Comparison of ENCODE assay signal across 1 cellular context in genomic region chr5:39195198-39195826, GRCh38.
TF ChIP-seq lines count a peak whose summit lies in the region.

No MANE protein-coding gene starts in this region.

TF ChIP-seq in GM23338, 12 proteins besides CTCF, POLR2A, EP300 and RAD21:
- TF ChIP-seq CREB1 (CRISPR knock-in tag; IDR thresholded peaks at IDR 0.05; ENCODE audit: low read depth) (no peak), ZNF462 (CRISPR knock-in tag; IDR thresholded peaks at IDR 0.05) (no peak), ZNF331 (CRISPR knock-in tag; IDR thresholded peaks at IDR 0.05; ENCODE audit: low read depth) (no peak), JUNB (IDR thresholded peaks at IDR 0.05; ENCODE audit: unreplicated experiment) (no peak), EZH2phosphoT487 (IDR thresholded peaks at IDR 0.05; ENCODE audit: unreplicated experiment) (no peak), NANOG (IDR thresholded peaks at IDR 0.05; ENCODE audit: borderline replicate concordance) (no peak), ETS1 (IDR thresholded peaks at IDR 0.05) (no peak), ZNF114 (CRISPR knock-in tag; IDR thresholded peaks at IDR 0.05) (no peak), POLR2AphosphoS5 (IDR thresholded peaks at IDR 0.05; ENCODE audit: low read depth) (no peak), STAT1 (IDR thresholded peaks at IDR 0.05; ENCODE audit: unreplicated experiment) (no peak), EZH2 (IDR thresholded peaks at IDR 0.05; ENCODE audit: low read depth, unreplicated experiment) (no peak)
- TF ChIP-seq, protein P1, sequence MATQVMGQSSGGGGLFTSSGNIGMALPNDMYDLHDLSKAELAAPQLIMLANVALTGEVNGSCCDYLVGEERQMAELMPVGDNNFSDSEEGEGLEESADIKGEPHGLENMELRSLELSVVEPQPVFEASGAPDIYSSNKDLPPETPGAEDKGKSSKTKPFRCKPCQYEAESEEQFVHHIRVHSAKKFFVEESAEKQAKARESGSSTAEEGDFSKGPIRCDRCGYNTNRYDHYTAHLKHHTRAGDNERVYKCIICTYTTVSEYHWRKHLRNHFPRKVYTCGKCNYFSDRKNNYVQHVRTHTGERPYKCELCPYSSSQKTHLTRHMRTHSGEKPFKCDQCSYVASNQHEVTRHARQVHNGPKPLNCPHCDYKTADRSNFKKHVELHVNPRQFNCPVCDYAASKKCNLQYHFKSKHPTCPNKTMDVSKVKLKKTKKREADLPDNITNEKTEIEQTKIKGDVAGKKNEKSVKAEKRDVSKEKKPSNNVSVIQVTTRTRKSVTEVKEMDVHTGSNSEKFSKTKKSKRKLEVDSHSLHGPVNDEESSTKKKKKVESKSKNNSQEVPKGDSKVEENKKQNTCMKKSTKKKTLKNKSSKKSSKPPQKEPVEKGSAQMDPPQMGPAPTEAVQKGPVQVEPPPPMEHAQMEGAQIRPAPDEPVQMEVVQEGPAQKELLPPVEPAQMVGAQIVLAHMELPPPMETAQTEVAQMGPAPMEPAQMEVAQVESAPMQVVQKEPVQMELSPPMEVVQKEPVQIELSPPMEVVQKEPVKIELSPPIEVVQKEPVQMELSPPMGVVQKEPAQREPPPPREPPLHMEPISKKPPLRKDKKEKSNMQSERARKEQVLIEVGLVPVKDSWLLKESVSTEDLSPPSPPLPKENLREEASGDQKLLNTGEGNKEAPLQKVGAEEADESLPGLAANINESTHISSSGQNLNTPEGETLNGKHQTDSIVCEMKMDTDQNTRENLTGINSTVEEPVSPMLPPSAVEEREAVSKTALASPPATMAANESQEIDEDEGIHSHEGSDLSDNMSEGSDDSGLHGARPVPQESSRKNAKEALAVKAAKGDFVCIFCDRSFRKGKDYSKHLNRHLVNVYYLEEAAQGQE (IDR thresholded peaks at IDR 0.05; ENCODE audit: unreplicated experiment): no peak
